26 cellular contexts compared by ENCODE assay signal in genomic region chr2:100192825-100193224, GRCh38. TPM values are rescaled to one million over a fixed set of nuclear protein-coding genes. Genes with fewer than 3 reads are reported as not detected.
DNase-seq lines count a peak whose midpoint lies in the region; ATAC-seq and TF ChIP-seq lines count a peak whose summit lies in the region.
"Had no signal": no experiment of that assay in that cellular context is flagged by ENCODE, and none has a peak within 500 bp of the region (broad histone marks: within the 10 kb centered on the region; RNA-seq: fewer than 3 reads in every experiment).

No MANE protein-coding gene starts in this region.

- no peak overlapping the region for H3K4me3 Mint-ChIP-seq in dendritic cell treated with granulocyte-macrophage colony-stimulating factor and Interleukin-4, amounts not matched to agents 40 ng/mL and 50 ng/mL, for 4 days
- no peak overlapping the region for H3K4me3 Mint-ChIP-seq in activated T-helper 2 cell treated with anti-CD3 and anti-CD28 coated beads, Interferon-gamma antibody, Interleukin-2, Interleukin-4, amounts not matched to agents 10 μg/mL and 5 μg/mL and 100 μg/mL, durations not matched to agents 14 hours and 24 hours and 36 hours (ENCODE audit: low read depth)
- H3K4me3 Mint-ChIP-seq: activated CD4-positive, alpha-beta memory T cell treated with anti-CD3 and anti-CD28 coated beads, Interleukin-2, amount 10 ng/mL, durations not matched to agents 7 days and 5 days; activated naive CD4-positive, alpha-beta T cell treated with anti-CD3 and anti-CD28 coated beads for 36 hours; CD8-positive, alpha-beta T cell; central memory CD8-positive, alpha-beta T cell; effector memory CD8-positive, alpha-beta T cell had no signal

- H3K36me3 Mint-ChIP-seq in dendritic cell treated with granulocyte-macrophage colony-stimulating factor and Interleukin-4, amounts not matched to agents 40 ng/mL and 50 ng/mL, for 4 days (ENCODE audit: low read depth) = no peaks in the 10 kb centered on the region
- no peaks in the 10 kb centered on the region for H3K36me3 Mint-ChIP-seq in activated T-helper 2 cell treated with anti-CD3 and anti-CD28 coated beads, Interferon-gamma antibody, Interleukin-2, Interleukin-4, amounts not matched to agents 10 μg/mL and 5 μg/mL and 100 μg/mL, durations not matched to agents 14 hours and 24 hours and 36 hours (ENCODE audit: low read depth)
- H3K36me3 Mint-ChIP-seq: CD8-positive, alpha-beta T cell; naive B cell had no signal

- H3K27me3 Mint-ChIP-seq in dendritic cell treated with granulocyte-macrophage colony-stimulating factor and Interleukin-4, amounts not matched to agents 40 ng/mL and 50 ng/mL, for 4 days = no peaks in the 10 kb centered on the region
- H3K27me3 Mint-ChIP-seq in activated T-helper 2 cell treated with anti-CD3 and anti-CD28 coated beads, Interferon-gamma antibody, Interleukin-2, Interleukin-4, amounts not matched to agents 10 μg/mL and 5 μg/mL and 100 μg/mL, durations not matched to agents 14 hours and 24 hours and 36 hours (ENCODE audit: low read depth) = peaks cover 4% of the 10 kb centered on the region
- H3K27me3 Mint-ChIP-seq: activated CD4-positive, alpha-beta memory T cell treated with anti-CD3 and anti-CD28 coated beads, Interleukin-2, amount 10 ng/mL, durations not matched to agents 7 days and 5 days had no signal

- no peak for ATAC-seq in left lung
- ATAC-seq in upper lobe of left lung (ENCODE audit: low FRiP score in 2 of 2) = no peak
- ATAC-seq in GM21360 (IDR thresholded peaks at IDR 0.05; ENCODE audit: unreplicated experiment) = no peak
- ATAC-seq: CD8-positive, alpha-beta T cell; effector memory CD8-positive, alpha-beta T cell; pancreas had no signal

- H3K4me1 ChIP-seq in left lung (peaks cover 9 to 35% of the 10 kb centered on the region in 2 donors), upper lobe of left lung (peaks cover 50 to 67% (median 54%) of the 10 kb centered on the region in 4 donors)
- H3K4me1 ChIP-seq: pancreas had no signal

- H3K4me3 ChIP-seq in left lung (no peak overlapping the region), upper lobe of left lung (no peak overlapping the region)
- H3K4me3 ChIP-seq: pancreas, sigmoid colon, suprapubic skin had no signal

- H3K9me3 Mint-ChIP-seq in dendritic cell treated with granulocyte-macrophage colony-stimulating factor and Interleukin-4, amounts not matched to agents 40 ng/mL and 50 ng/mL, for 4 days = peaks cover 7% of the 10 kb centered on the region
- no peaks in the 10 kb centered on the region for H3K9me3 Mint-ChIP-seq in activated T-helper 2 cell treated with anti-CD3 and anti-CD28 coated beads, Interferon-gamma antibody, Interleukin-2, Interleukin-4, amounts not matched to agents 10 μg/mL and 5 μg/mL and 100 μg/mL, durations not matched to agents 14 hours and 24 hours and 36 hours
- H3K9me3 Mint-ChIP-seq: activated CD4-positive, alpha-beta memory T cell treated with anti-CD3 and anti-CD28 coated beads, Interleukin-2, amount 10 ng/mL, durations not matched to agents 7 days and 5 days; activated naive CD4-positive, alpha-beta T cell treated with anti-CD3 and anti-CD28 coated beads for 36 hours; CD8-positive, alpha-beta T cell; central memory CD8-positive, alpha-beta T cell; effector memory CD8-positive, alpha-beta T cell; naive B cell had no signal

- TF ChIP-seq CTCF in left lung (IDR thresholded peaks at IDR 0.05) = no peak
- TF ChIP-seq CTCF in upper lobe of left lung (IDR thresholded peaks at IDR 0.05) = no peak

- 57 to 63% methylated on average over 4 of the region's 4 CpGs for WGBS in upper lobe of left lung, 2 donors

- peak overlapping the region; percentile 49 for H3K27ac Mint-ChIP-seq in dendritic cell treated with granulocyte-macrophage colony-stimulating factor and Interleukin-4, amounts not matched to agents 40 ng/mL and 50 ng/mL, for 4 days
- H3K27ac Mint-ChIP-seq in activated T-helper 2 cell treated with anti-CD3 and anti-CD28 coated beads, Interferon-gamma antibody, Interleukin-2, Interleukin-4, amounts not matched to agents 10 μg/mL and 5 μg/mL and 100 μg/mL, durations not matched to agents 14 hours and 24 hours and 36 hours = no peak overlapping the region
- H3K27ac Mint-ChIP-seq: activated CD4-positive, alpha-beta memory T cell treated with anti-CD3 and anti-CD28 coated beads, Interleukin-2, amount 10 ng/mL, durations not matched to agents 7 days and 5 days; activated naive CD4-positive, alpha-beta T cell treated with anti-CD3 and anti-CD28 coated beads for 36 hours; CD8-positive, alpha-beta T cell; effector memory CD8-positive, alpha-beta T cell had no signal

- H3K9me3 ChIP-seq in left lung (no peaks in the 10 kb centered on the region), upper lobe of left lung (no peaks in the 10 kb centered on the region)
- H3K9me3 ChIP-seq: pancreas, sigmoid colon, suprapubic skin had no signal

- H3K27me3 ChIP-seq in left lung (no peaks in the 10 kb centered on the region), upper lobe of left lung (no peaks in the 10 kb centered on the region)
- H3K27me3 ChIP-seq: pancreas, sigmoid colon, suprapubic skin had no signal

- intact Hi-C loops in dendritic cell treated with granulocyte-macrophage colony-stimulating factor and Interleukin-4, amounts not matched to agents 40 ng/mL and 50 ng/mL, for 4 days (cut with micrococcal nuclease) = loop anchor here (5.0 kb wide), 1 partner anchor 636 kb away; no protein-coding TSS in a partner anchor
- intact Hi-C loops in left lung (cut with DNase I) = no loop called here
- intact Hi-C loops in activated T-helper 2 cell treated with anti-CD3 and anti-CD28 coated beads, Interferon-gamma antibody, Interleukin-2, Interleukin-4, amounts not matched to agents 10 μg/mL and 5 μg/mL and 100 μg/mL, durations not matched to agents 14 hours and 24 hours and 36 hours (cut with micrococcal nuclease) = no loop called here

- H3K27ac ChIP-seq in left lung (peak overlapping the region; percentile 5 to 77), upper lobe of left lung (peak overlapping the region; percentile 61 to 82 (median 78))
- H3K27ac ChIP-seq: pancreas, RWPE1, suprapubic skin had no signal

- H3K36me3 ChIP-seq in left lung = no peaks in the 10 kb centered on the region
- H3K36me3 ChIP-seq in upper lobe of left lung = no peaks in the 10 kb centered on the region
- H3K36me3 ChIP-seq: pancreas, sigmoid colon, suprapubic skin had no signal

- DNase-seq in OCI-M1 (lab: John Stamatoyannopoulos, UW) = peak; percentile 1
- no peak for DNase-seq in left lung
- DNase-seq in upper lobe of left lung = no peak
- no peak for DNase-seq in activated T-helper 2 cell treated with anti-CD3 and anti-CD28 coated beads, Interferon-gamma antibody, Interleukin-2, Interleukin-4, amounts not matched to agents 10 μg/mL and 5 μg/mL and 100 μg/mL, durations not matched to agents 14 hours and 24 hours and 36 hours (ENCODE audit: low spot score)
- no peak for DNase-seq in activated CD8-positive, alpha-beta memory T cell treated with anti-CD3 and anti-CD28 coated beads, Interleukin-2, amount 50 U/mL, for 4 hours
- DNase-seq: activated CD4-positive, alpha-beta memory T cell treated with anti-CD3 and anti-CD28 coated beads, Interleukin-2, amount 10 ng/mL, durations not matched to agents 7 days and 5 days; activated CD4-positive, CD25-positive, alpha-beta regulatory T cell; activated naive CD4-positive, alpha-beta T cell treated with anti-CD3 and anti-CD28 coated beads for 36 hours; activated T-cell treated with anti-CD3 and anti-CD28 coated beads, Interleukin-2, amount 50 U/mL, for 1 hour; anterior cingulate cortex; CD8-positive, alpha-beta T cell; effector memory CD8-positive, alpha-beta T cell; GOT3; head of caudate nucleus; KBM-7; naive B cell; NCI-H2029; NCI-H446; pancreas; sigmoid colon; T-helper 9 cell had no signal

- peaks cover 37% of the 10 kb centered on the region for H3K4me1 Mint-ChIP-seq in dendritic cell treated with granulocyte-macrophage colony-stimulating factor and Interleukin-4, amounts not matched to agents 40 ng/mL and 50 ng/mL, for 4 days (ENCODE audit: low read depth)
- no peaks in the 10 kb centered on the region for H3K4me1 Mint-ChIP-seq in activated T-helper 2 cell treated with anti-CD3 and anti-CD28 coated beads, Interferon-gamma antibody, Interleukin-2, Interleukin-4, amounts not matched to agents 10 μg/mL and 5 μg/mL and 100 μg/mL, durations not matched to agents 14 hours and 24 hours and 36 hours (ENCODE audit: low read depth)
- H3K4me1 Mint-ChIP-seq: activated CD4-positive, alpha-beta memory T cell treated with anti-CD3 and anti-CD28 coated beads, Interleukin-2, amount 10 ng/mL, durations not matched to agents 7 days and 5 days; central memory CD8-positive, alpha-beta T cell had no signal

- no peak for TF ChIP-seq EP300 in upper lobe of left lung (IDR thresholded peaks at IDR 0.05)

- TF ChIP-seq POLR2A in upper lobe of left lung (IDR thresholded peaks at IDR 0.05) = no peak

RNA-seq across cellular contexts. Expression of gene AFF3, which starts 50.4 kb away (rescaled TPM):
- 10 to 100 TPM; 16.4 to 42.0 TPM for total RNA-seq in left lung
- 100 to 1,000 TPM in 1 of 6 donors, 10 to 100 TPM in 5; 21.0 to 195 (median 47.9) TPM for total RNA-seq in upper lobe of left lung
- 1.4 and 1.7 TPM in 2 replicates for total RNA-seq in activated T-helper 2 cell treated with anti-CD3 and anti-CD28 coated beads, Interferon-gamma antibody, Interleukin-2, Interleukin-4, amounts not matched to agents 10 μg/mL and 5 μg/mL and 100 μg/mL, durations not matched to agents 14 hours and 24 hours and 36 hours
